In genomic region chr3:72452745-72453144, GRCh38 we compare ENCODE assay signal across 14 cellular contexts. TPM values are rescaled to one million over a fixed set of nuclear protein-coding genes. Genes with fewer than 3 reads are reported as not detected.
DNase-seq lines count a peak whose midpoint lies in the region; ATAC-seq lines count a peak whose summit lies in the region.
"Had no signal": no experiment of that assay in that cellular context is flagged by ENCODE, and none has a peak within 500 bp of the region (broad histone marks: within the 10 kb centered on the region; RNA-seq: fewer than 3 reads in every experiment).

No MANE protein-coding gene starts in this region.

- peak; percentile 43 for ATAC-seq in left colon
- ATAC-seq: CD8-positive, alpha-beta T cell had no signal

- H3K27me3 Mint-ChIP-seq in activated T-helper 1 cell treated with anti-CD3 and anti-CD28 coated beads, Interleukin-12 subunit alpha, Interleukin-12 subunit beta, Interleukin-2, Interleukin-4 antibody, amounts not matched to agents 30 ng/mL and 10 ng/mL and 1 ng/mL, durations not matched to agents 14 hours and 24 hours and 36 hours (ENCODE audit: insufficient read depth), result peaks cover 4% of the 10 kb centered on the region

- H3K79me1 ChIP-seq in mesendoderm (ENCODE audit: low read length), result no peaks in the 10 kb centered on the region

- H2BK120ac ChIP-seq in mesendoderm (ENCODE audit: low read depth, low read length), result no peak overlapping the region

- DNase-seq in NCI-H524 (lab: John Stamatoyannopoulos, UW), result peak; percentile 26 to 27
- no peak for DNase-seq in NCI-H524 treated with DMSO at 0.1 percent for 48 hours (lab: John Stamatoyannopoulos, UW)
- DNase-seq in left colon, result no peak
- DNase-seq in mesendoderm, result peak; percentile 54
- no peak for DNase-seq in DMS53 (lab: John Stamatoyannopoulos, UW)
- DNase-seq in NAMALWA (ENCODE audit: low spot score), result no peak
- no peak for DNase-seq in activated T-helper 1 cell treated with anti-CD3 and anti-CD28 coated beads, Interleukin-12 subunit alpha, Interleukin-12 subunit beta, Interleukin-2, Interleukin-4 antibody, amounts not matched to agents 30 ng/mL and 10 ng/mL and 1 ng/mL, durations not matched to agents 14 hours and 24 hours and 36 hours (ENCODE audit: low spot score)
- DNase-seq: CD8-positive, alpha-beta T cell; COR-L47; DMS153; HCEC 1CT; HFFc6 had no signal

- no peak overlapping the region for H2BK5ac ChIP-seq in mesendoderm (ENCODE audit: low read length)

- H3K56ac ChIP-seq in mesendoderm (ENCODE audit: low read length), result no peak overlapping the region

- H2AK5ac ChIP-seq in mesendoderm (ENCODE audit: low read length), result no peak overlapping the region

- peaks cover 9% of the 10 kb centered on the region for H3K4me1 ChIP-seq in mesendoderm (ENCODE audit: control insufficient read depth, low read depth, low read length)

- no peak overlapping the region for H4K5ac ChIP-seq in mesendoderm (ENCODE audit: low read length)

- H3K4me3 Mint-ChIP-seq in activated T-helper 1 cell treated with anti-CD3 and anti-CD28 coated beads, Interleukin-12 subunit alpha, Interleukin-12 subunit beta, Interleukin-2, Interleukin-4 antibody, amounts not matched to agents 30 ng/mL and 10 ng/mL and 1 ng/mL, durations not matched to agents 14 hours and 24 hours and 36 hours, result no peak overlapping the region
- H3K4me3 Mint-ChIP-seq: CD8-positive, alpha-beta T cell; HFFc6 had no signal

- no peak overlapping the region for H2BK15ac ChIP-seq in mesendoderm (replicated peaks; ENCODE audit: low read depth)

- no peak overlapping the region for H4K8ac ChIP-seq in mesendoderm (ENCODE audit: low read depth, low read length)

- no peak overlapping the region for H3K27ac Mint-ChIP-seq in activated T-helper 1 cell treated with anti-CD3 and anti-CD28 coated beads, Interleukin-12 subunit alpha, Interleukin-12 subunit beta, Interleukin-2, Interleukin-4 antibody, amounts not matched to agents 30 ng/mL and 10 ng/mL and 1 ng/mL, durations not matched to agents 14 hours and 24 hours and 36 hours
- H3K27ac Mint-ChIP-seq: CD14-positive monocyte; CD8-positive, alpha-beta T cell; HFFc6 had no signal

- H3K36me3 Mint-ChIP-seq in activated T-helper 1 cell treated with anti-CD3 and anti-CD28 coated beads, Interleukin-12 subunit alpha, Interleukin-12 subunit beta, Interleukin-2, Interleukin-4 antibody, amounts not matched to agents 30 ng/mL and 10 ng/mL and 1 ng/mL, durations not matched to agents 14 hours and 24 hours and 36 hours (ENCODE audit: low read depth), result no peaks in the 10 kb centered on the region
- H3K36me3 Mint-ChIP-seq: CD14-positive monocyte; CD8-positive, alpha-beta T cell had no signal

- H3K36me3 ChIP-seq in mesendoderm (ENCODE audit: control insufficient read depth, insufficient read depth, low read length), result no peaks in the 10 kb centered on the region

- intact Hi-C loops in left colon (cut with DNase I, micrococcal nuclease), result no loop called here
- intact Hi-C loops in activated T-helper 1 cell treated with anti-CD3 and anti-CD28 coated beads, Interleukin-12 subunit alpha, Interleukin-12 subunit beta, Interleukin-2, Interleukin-4 antibody, amounts not matched to agents 30 ng/mL and 10 ng/mL and 1 ng/mL, durations not matched to agents 14 hours and 24 hours and 36 hours (cut with micrococcal nuclease), result no loop called here

- no peak overlapping the region for H3K4ac ChIP-seq in mesendoderm (ENCODE audit: low read depth, low read length)

- no CpG with 5 or more reads among the region's 5 CpGs for WGBS in mesendoderm (ENCODE audit: extremely low coverage, insufficient coverage, low lambda C conversion rate)

- no peak overlapping the region for H3K9ac ChIP-seq in mesendoderm (ENCODE audit: low read length)

- no peaks in the 10 kb centered on the region for H3K9me3 Mint-ChIP-seq in activated T-helper 1 cell treated with anti-CD3 and anti-CD28 coated beads, Interleukin-12 subunit alpha, Interleukin-12 subunit beta, Interleukin-2, Interleukin-4 antibody, amounts not matched to agents 30 ng/mL and 10 ng/mL and 1 ng/mL, durations not matched to agents 14 hours and 24 hours and 36 hours
- H3K9me3 Mint-ChIP-seq: CD8-positive, alpha-beta T cell; HFFc6 had no signal

- H3K4me3 ChIP-seq in mesendoderm (ENCODE audit: low read length), result no peak overlapping the region

- no peaks in the 10 kb centered on the region for H3K79me2 ChIP-seq in mesendoderm (ENCODE audit: control insufficient read depth, insufficient read depth, low read length)

- H3K27me3 ChIP-seq in mesendoderm (ENCODE audit: insufficient read depth, low read length, poor library complexity), result no peaks in the 10 kb centered on the region

- H3K4me2 ChIP-seq in mesendoderm (ENCODE audit: low read length), result no peak overlapping the region

- no peak overlapping the region for H3K27ac ChIP-seq in mesendoderm (ENCODE audit: low read depth, low read length)
- H3K27ac ChIP-seq: 22Rv1 had no signal

- no peak overlapping the region for H3K23ac ChIP-seq in mesendoderm (ENCODE audit: low read length)

- no peak overlapping the region for H3K18ac ChIP-seq in mesendoderm (ENCODE audit: low read length)

- H3K4me1 Mint-ChIP-seq in activated T-helper 1 cell treated with anti-CD3 and anti-CD28 coated beads, Interleukin-12 subunit alpha, Interleukin-12 subunit beta, Interleukin-2, Interleukin-4 antibody, amounts not matched to agents 30 ng/mL and 10 ng/mL and 1 ng/mL, durations not matched to agents 14 hours and 24 hours and 36 hours (ENCODE audit: low read depth), result peaks cover 39% of the 10 kb centered on the region

RNA-seq across cellular contexts. Expression of gene RYBP, which starts 6.3 kb away (rescaled TPM):
- total RNA-seq in left colon, result 10 to 100 TPM; 14.4 to 19.1 TPM
- polyA plus RNA-seq in mesendoderm (2013, experiment 1 of 2), result 29.3 TPM
- 29.8 TPM for polyA plus RNA-seq in mesendoderm (2013, experiment 2 of 2)
- 62.5 and 64.0 TPM in 2 replicates for total RNA-seq in activated T-helper 1 cell treated with anti-CD3 and anti-CD28 coated beads, Interleukin-12 subunit alpha, Interleukin-12 subunit beta, Interleukin-2, Interleukin-4 antibody, amounts not matched to agents 30 ng/mL and 10 ng/mL and 1 ng/mL, durations not matched to agents 14 hours and 24 hours and 36 hours

Comparison
In these comparisons a context has a peak if more than half of its experiments do, and no peak if none do; other contexts are left out.
1. DNase-seq: peak in NCI-H524 (2 of 2) and mesendoderm (single experiment); none in NCI-H524 treated with DMSO at 0.1 percent for 48 hours (single experiment), left colon (0 of 2), DMS53 (single experiment), NAMALWA (single experiment) and activated T-helper 1 cell treated with anti-CD3 and anti-CD28 coated beads, Interleukin-12 subunit alpha, Interleukin-12 subunit beta, Interleukin-2, Interleukin-4 antibody, amounts not matched to agents 30 ng/mL and 10 ng/mL and 1 ng/mL, durations not matched to agents 14 hours and 24 hours and 36 hours (single experiment).